In the genomic region with DNA sequence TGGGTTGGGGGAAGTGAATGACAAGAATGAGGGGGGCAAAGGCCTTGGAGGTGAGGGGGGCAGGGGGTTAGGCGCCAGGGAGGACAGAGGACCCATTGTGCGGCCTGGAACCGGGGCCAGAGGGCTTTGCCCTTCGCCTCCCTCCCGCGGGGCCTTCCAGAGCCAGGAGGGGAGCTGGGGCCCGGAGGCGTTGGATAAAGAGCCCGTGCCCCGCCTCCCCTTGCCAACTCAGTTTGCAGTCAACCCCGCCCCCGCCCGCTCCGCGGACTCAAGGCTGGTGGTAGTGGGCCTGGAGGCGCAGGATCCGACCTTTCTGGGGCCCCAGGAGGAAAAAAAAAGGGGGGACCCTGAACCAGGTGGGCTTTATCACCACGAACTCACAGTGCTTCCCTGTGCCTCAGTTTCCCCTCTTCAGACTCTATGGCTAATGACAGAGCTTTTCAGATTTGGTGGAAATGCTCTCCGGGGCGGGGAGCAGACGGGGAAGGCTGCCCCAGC, we compare ENCODE assay signal across 8 cellular contexts. TPM values are rescaled to one million over a fixed set of nuclear protein-coding genes. Genes with fewer than 3 reads are reported as not detected.
DNase-seq lines count a peak whose midpoint lies in the region; ATAC-seq and TF ChIP-seq lines count a peak whose summit lies in the region.

No MANE protein-coding gene starts in this region.

- H3K36me3 Mint-ChIP-seq in activated CD4-positive, alpha-beta T cell treated with anti-CD3 and anti-CD28 coated beads for 36 hours (ENCODE audit: low read depth): no peaks in the 10 kb centered on the region

- no peak for TF ChIP-seq CTCF in body of pancreas (IDR thresholded peaks at IDR 0.05)

- peak in 1 of 3 donors; percentile 7 for TF ChIP-seq POLR2A in body of pancreas (IDR thresholded peaks at IDR 0.05)

- peaks cover 41% of the 10 kb centered on the region for H3K4me1 ChIP-seq in body of pancreas

- H3K9me3 Mint-ChIP-seq in activated CD4-positive, alpha-beta T cell treated with anti-CD3 and anti-CD28 coated beads for 36 hours (ENCODE audit: low read depth): no peaks in the 10 kb centered on the region
- no peaks in the 10 kb centered on the region for H3K9me3 Mint-ChIP-seq in stimulated activated naive CD8-positive, alpha-beta T cell treated with anti-CD3 and anti-CD28 coated beads, Interleukin-15, amount 100 ng/mL, for 72 hours

- peak overlapping the region; percentile 66 to 93 (median 86) for H3K27ac ChIP-seq in body of pancreas

- WGBS in body of pancreas, 2 donors: 35 to 45% methylated on average over 16 to 21 of the region's 21 CpGs

- peak overlapping the region; percentile 85 for H3K4me3 Mint-ChIP-seq in activated CD4-positive, alpha-beta T cell treated with anti-CD3 and anti-CD28 coated beads for 36 hours
- H3K4me3 Mint-ChIP-seq in stimulated activated naive CD8-positive, alpha-beta T cell treated with anti-CD3 and anti-CD28 coated beads, Interleukin-15, amount 100 ng/mL, for 72 hours: peak overlapping the region; percentile 95 to 98

- no peaks in the 10 kb centered on the region for H3K27me3 ChIP-seq in body of pancreas

- H3K9me3 ChIP-seq in body of pancreas: no peaks in the 10 kb centered on the region

- intact Hi-C loops in activated CD4-positive, alpha-beta T cell treated with anti-CD3 and anti-CD28 coated beads for 36 hours (cut with DNase I, micrococcal nuclease): loop anchor here (5.0 to 10.0 kb wide), 3 partner anchors 330 to 598 kb away; a partner anchor contains a TSS
- intact Hi-C loops in body of pancreas (cut with DNase I): no loop called here

- H3K27me3 Mint-ChIP-seq in activated CD4-positive, alpha-beta T cell treated with anti-CD3 and anti-CD28 coated beads for 36 hours: no peaks in the 10 kb centered on the region
- peaks cover 20% of the 10 kb centered on the region for H3K27me3 Mint-ChIP-seq in stimulated activated naive CD8-positive, alpha-beta T cell treated with anti-CD3 and anti-CD28 coated beads, Interleukin-15, amount 100 ng/mL, for 72 hours

- no peak for ATAC-seq in activated CD4-positive, alpha-beta T cell treated with anti-CD3 and anti-CD28 coated beads for 36 hours
- ATAC-seq in body of pancreas (peak; percentile 28), GM19452 (IDR thresholded peaks at IDR 0.05; ENCODE audit: unreplicated experiment) (no peak), GM19324 (IDR thresholded peaks at IDR 0.05; ENCODE audit: low FRiP score, unreplicated experiment) (no peak)
- no peak for ATAC-seq in stimulated activated naive CD8-positive, alpha-beta T cell treated with anti-CD3 and anti-CD28 coated beads, Interleukin-15, amount 100 ng/mL, for 72 hours

- no peaks in the 10 kb centered on the region for H3K36me3 ChIP-seq in body of pancreas (replicated peaks in 1 of 2; ENCODE audit: insufficient read depth in 1 of 2, low read depth in 2 of 2)

- peaks cover 12% of the 10 kb centered on the region for H3K4me1 Mint-ChIP-seq in activated CD4-positive, alpha-beta T cell treated with anti-CD3 and anti-CD28 coated beads for 36 hours
- peaks cover 36% of the 10 kb centered on the region for H3K4me1 Mint-ChIP-seq in stimulated activated naive CD8-positive, alpha-beta T cell treated with anti-CD3 and anti-CD28 coated beads, Interleukin-15, amount 100 ng/mL, for 72 hours

- CTCF ChIA-PET in activated CD4-positive, alpha-beta T cell treated with anti-CD3 and anti-CD28 coated beads for 36 hours (lab: Charles Lee): interaction anchor here (1.0 to 5.4 kb wide), 4 partner anchors 15 to 214 kb away, joined by 3 to 43 read pairs (median 4); a partner anchor contains a TSS

- POLR2A ChIA-PET in activated CD4-positive, alpha-beta T cell treated with anti-CD3 and anti-CD28 coated beads for 36 hours (lab: Charles Lee): interaction anchor here (0.6 kb wide), 1 partner anchor 1576 kb away, joined by 6 read pairs; a partner anchor contains a TSS

- H3K27ac Mint-ChIP-seq in activated CD4-positive, alpha-beta T cell treated with anti-CD3 and anti-CD28 coated beads for 36 hours: peak overlapping the region; percentile 69
- peak overlapping the region; percentile 71 to 72 for H3K27ac Mint-ChIP-seq in stimulated activated naive CD8-positive, alpha-beta T cell treated with anti-CD3 and anti-CD28 coated beads, Interleukin-15, amount 100 ng/mL, for 72 hours

- no peak overlapping the region for H3K4me3 ChIP-seq in body of pancreas

- DNase-seq in activated CD4-positive, alpha-beta T cell treated with anti-CD3 and anti-CD28 coated beads for 36 hours: peak; percentile 67
- no peak for DNase-seq in activated CD4-positive, alpha-beta T cell treated with anti-CD3 and anti-CD28 coated beads, Interleukin-2, amount 50 U/mL, for 1 hour
- DNase-seq in body of pancreas (peak; percentile 62 to 74 (median 70)), left kidney (ENCODE audit: low read depth, low spot score) (peak; percentile 77), C1 segment of cervical spinal cord (lab: John Stamatoyannopoulos, UW) (no peak)
- DNase-seq in stimulated activated naive CD8-positive, alpha-beta T cell treated with anti-CD3 and anti-CD28 coated beads, Interleukin-15, amount 100 ng/mL, for 72 hours: peak in 1 of 2 donors; percentile 24

RNA-seq across cellular contexts. Expression of a gene that starts 2.1 kb away (rescaled TPM):
- 10 to 100 TPM in 1 of 2 experiments, 1 to 10 TPM in 1; 7.4 to 11.7 TPM for total RNA-seq in activated CD4-positive, alpha-beta T cell treated with anti-CD3 and anti-CD28 coated beads for 36 hours
- total RNA-seq in body of pancreas: 10 to 100 TPM; 12.2 to 46.5 TPM

RNA-seq across cellular contexts. Expression of a gene that starts 28.6 kb away (rescaled TPM):
- total RNA-seq in activated CD4-positive, alpha-beta T cell treated with anti-CD3 and anti-CD28 coated beads for 36 hours: 10 to 100 TPM; 26.7 to 34.9 TPM
- 10 to 100 TPM; 34.8 to 55.7 TPM for total RNA-seq in body of pancreas

Comparison
In these comparisons a context has a peak if more than half of its experiments do, and no peak if none do; other contexts are left out.
1. DNase-seq: peak in activated CD4-positive, alpha-beta T cell treated with anti-CD3 and anti-CD28 coated beads for 36 hours (single experiment), body of pancreas (4 of 4) and left kidney (single experiment); none in activated CD4-positive, alpha-beta T cell treated with anti-CD3 and anti-CD28 coated beads, Interleukin-2, amount 50 U/mL, for 1 hour (single experiment) and C1 segment of cervical spinal cord (0 of 14).